Comparison of ENCODE assay signal across 17 cellular contexts in genomic region chr1:43693371-43693770, GRCh38.
"Had no signal": no experiment of that assay in that cellular context is flagged by ENCODE, and none has a peak within 500 bp of the region (broad histone marks: within the 10 kb centered on the region; RNA-seq: fewer than 3 reads in every experiment).

No MANE protein-coding gene starts in this region.

- H3K27ac ChIP-seq: coronary artery, heart left ventricle, neutrophil, sigmoid colon, skin epidermis, thoracic aorta, transverse colon had no signal

- H3K4me1 ChIP-seq: sigmoid colon had no signal

- ATAC-seq: heart left ventricle; left colon; naive thymus-derived CD8-positive, alpha-beta T cell; stimulated activated naive B cell treated with anti-CD40 and anti-IgM and Interleukin-4, amounts not matched to agents 10 μg/mL and 1 μg/mL and 100 μg/mL, for 72 hours; stimulated activated naive CD8-positive, alpha-beta T cell treated with anti-CD3 and anti-CD28 coated beads, Interleukin-15, amount 100 ng/mL, for 72 hours had no signal

- H3K4me3 ChIP-seq: coronary artery, heart left ventricle, sigmoid colon, skin epidermis, thoracic aorta, transverse colon had no signal

- H3K27ac Mint-ChIP-seq: stimulated activated naive B cell treated with anti-CD40 and anti-IgM and Interleukin-4, amounts not matched to agents 10 μg/mL and 1 μg/mL and 100 μg/mL, for 72 hours had no signal

- H3K27me3 ChIP-seq: heart left ventricle, neutrophil, sigmoid colon, transverse colon had no signal

- H3K27me3 Mint-ChIP-seq: naive thymus-derived CD8-positive, alpha-beta T cell; stimulated activated naive B cell treated with anti-CD40 and anti-IgM and Interleukin-4, amounts not matched to agents 10 μg/mL and 1 μg/mL and 100 μg/mL, for 72 hours; stimulated activated naive CD8-positive, alpha-beta T cell treated with anti-CD3 and anti-CD28 coated beads, Interleukin-15, amount 100 ng/mL, for 72 hours had no signal

- H3K4me1 Mint-ChIP-seq: naive thymus-derived CD8-positive, alpha-beta T cell; stimulated activated naive B cell treated with anti-CD40 and anti-IgM and Interleukin-4, amounts not matched to agents 10 μg/mL and 1 μg/mL and 100 μg/mL, for 72 hours; stimulated activated naive CD8-positive, alpha-beta T cell treated with anti-CD3 and anti-CD28 coated beads, Interleukin-15, amount 100 ng/mL, for 72 hours had no signal

- H3K9me3 Mint-ChIP-seq: naive thymus-derived CD8-positive, alpha-beta T cell; stimulated activated naive B cell treated with anti-CD40 and anti-IgM and Interleukin-4, amounts not matched to agents 10 μg/mL and 1 μg/mL and 100 μg/mL, for 72 hours; stimulated activated naive CD8-positive, alpha-beta T cell treated with anti-CD3 and anti-CD28 coated beads, Interleukin-15, amount 100 ng/mL, for 72 hours had no signal

- H3K4me3 Mint-ChIP-seq: naive thymus-derived CD8-positive, alpha-beta T cell; stimulated activated naive B cell treated with anti-CD40 and anti-IgM and Interleukin-4, amounts not matched to agents 10 μg/mL and 1 μg/mL and 100 μg/mL, for 72 hours; stimulated activated naive CD8-positive, alpha-beta T cell treated with anti-CD3 and anti-CD28 coated beads, Interleukin-15, amount 100 ng/mL, for 72 hours had no signal

- H3K9me3 ChIP-seq: heart left ventricle, neutrophil, sigmoid colon, thoracic aorta, transverse colon had no signal

- DNase-seq: effector CD8-positive, alpha-beta T cell; foreskin melanocyte; heart left ventricle; hippocampal formation; left colon; mesendoderm; naive thymus-derived CD8-positive, alpha-beta T cell; sigmoid colon; stimulated activated CD4-positive, alpha-beta T cell treated with anti-CD3 and anti-CD28 coated beads, Interleukin-2, amount 100 ng/mL, for 24 hours; stimulated activated CD4-positive, alpha-beta T cell treated with anti-CD3 and anti-CD28 coated beads, Interleukin-4, amount 100 ng/mL, for 4 hours; stimulated activated naive B cell treated with anti-CD40 and anti-IgM and Interleukin-4, amounts not matched to agents 10 μg/mL and 1 μg/mL and 100 μg/mL, for 72 hours; stimulated activated naive CD8-positive, alpha-beta T cell treated with anti-CD3 and anti-CD28 coated beads, Interleukin-15, amount 100 ng/mL, for 72 hours; transverse colon had no signal
